8 cellular contexts compared by ENCODE assay signal in the genomic region with DNA sequence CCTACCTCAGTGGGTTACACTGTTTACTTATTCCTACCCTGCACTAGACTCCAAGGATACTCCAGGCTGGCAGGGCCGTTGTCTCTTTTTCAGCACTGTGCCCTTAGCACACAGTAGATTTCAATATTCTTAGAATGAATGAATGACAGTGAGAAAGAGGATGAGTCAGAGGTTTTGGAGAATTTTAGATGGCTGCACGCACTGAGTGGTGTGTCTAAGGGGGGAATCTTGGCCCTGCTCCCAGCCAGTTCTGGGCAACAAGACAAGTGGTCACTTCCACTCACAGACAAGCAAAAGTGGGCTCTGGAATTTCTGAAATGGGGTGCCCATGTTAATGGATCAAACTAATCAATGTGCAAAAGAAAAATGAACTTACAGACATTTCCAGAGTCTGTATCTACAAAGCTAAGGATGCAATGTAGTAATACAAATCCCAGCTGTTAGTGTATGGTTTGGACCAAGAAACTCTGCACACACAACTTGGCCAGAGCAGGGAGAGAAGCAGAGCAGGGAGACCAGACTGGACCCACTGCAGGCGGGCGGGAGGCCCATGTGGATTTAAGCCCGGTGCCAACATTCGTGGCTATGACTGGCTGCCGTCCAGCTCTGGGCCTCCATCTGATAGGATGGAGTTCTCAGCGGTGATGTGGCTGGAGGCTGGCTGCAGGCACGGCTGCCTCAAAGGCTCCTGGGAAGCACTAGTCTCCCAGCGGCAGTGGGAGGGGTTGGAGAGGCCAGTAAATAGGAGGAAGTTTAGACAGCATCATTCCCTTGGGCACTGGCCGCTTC.
DNase-seq lines count a peak whose midpoint lies in the region; ATAC-seq, FAIRE-seq and TF ChIP-seq lines count a peak whose summit lies in the region.

No MANE protein-coding gene starts in this region.

- H3K4me1 Mint-ChIP-seq in T-cell = no peaks in the 10 kb centered on the region

- no peak for FAIRE-seq in H54 (lab: Jason Lieb, UNC)

- DNase-seq in H54 (ENCODE audit: insufficient read length, low spot score) (peak; percentile 72), amygdala (lab: John Stamatoyannopoulos, UW) (peak in 33 of 56 donors; percentile 2 to 75 (median 17)), Right ventricle myocardium superior (peak; percentile 92), skeletal muscle cell (ENCODE audit: low read depth) (peak; percentile 94), T-cell (no peak)

- no peak for TF ChIP-seq POLR2A in H54 (IDR thresholded peaks at IDR 0.05; ENCODE audit: low read depth, low read length)

- H3K36me3 Mint-ChIP-seq in T-cell = no peaks in the 10 kb centered on the region

- CTCF ChIA-PET in T-cell (lab: Charles Lee) = no interaction called here

- no peak overlapping the region for H3K4me3 ChIP-seq in skeletal muscle cell (ENCODE audit: low read depth, low read length)

- no peak overlapping the region for H3K27ac Mint-ChIP-seq in T-cell

- no peaks in the 10 kb centered on the region for H3K9me3 Mint-ChIP-seq in T-cell

- intact Hi-C loops in Right ventricle myocardium superior (cut with DNase I) = no loop called here

- H3K27me3 Mint-ChIP-seq in T-cell = peaks cover 8% of the 10 kb centered on the region in 2 donors

- H3K4me3 Mint-ChIP-seq in T-cell = no peak overlapping the region

- ATAC-seq in Right ventricle myocardium superior (ENCODE audit: poor library complexity) (peak; percentile 97), T-cell (replicated peaks in 1 of 4) (no peak), GM18520 (IDR thresholded peaks at IDR 0.05; ENCODE audit: unreplicated experiment) (no peak), GM18502 (IDR thresholded peaks at IDR 0.05; ENCODE audit: poor library complexity, unreplicated experiment) (no peak), GM21786 (IDR thresholded peaks at IDR 0.05; ENCODE audit: unreplicated experiment) (no peak)

- POLR2A ChIA-PET in T-cell (lab: Charles Lee) = no interaction called here

Comparison
In these comparisons a context has a peak if more than half of its experiments do, and no peak if none do; other contexts are left out.
1. DNase-seq: peak in H54 (single experiment), amygdala (33 of 56), Right ventricle myocardium superior (single experiment) and skeletal muscle cell (single experiment); none in T-cell (0 of 34).